In genomic region chr14:23120405-23121251, GRCh38 we compare ENCODE assay signal across 8 cellular contexts. TPM values are rescaled to one million over a fixed set of nuclear protein-coding genes. Genes with fewer than 3 reads are reported as not detected.
DNase-seq lines count a peak whose midpoint lies in the region; ATAC-seq and TF ChIP-seq lines count a peak whose summit lies in the region.

No MANE protein-coding gene starts in this region.

- intact Hi-C loops in left colon (cut with DNase I, micrococcal nuclease): loop anchor here (2.0 to 5.0 kb wide), 2 partner anchors 66 to 67 kb away; no protein-coding TSS in a partner anchor

- ATAC-seq in HG03520 (IDR thresholded peaks at IDR 0.05; ENCODE audit: unreplicated experiment): peak; percentile 62
- ATAC-seq in left colon: peak; percentile 78

- H3K4me3 ChIP-seq in AG10803 (ENCODE audit: low read length): no peak overlapping the region

- TF ChIP-seq CTCF in AG10803 (conservative IDR thresholded peaks at IDR 0.05; ENCODE audit: low read length): peak; percentile 100

- DNase-seq in AG10803 (ENCODE audit: low read depth) (peak; percentile 78), GM19238 (ENCODE audit: insufficient read length, low spot score) (peak; percentile 86), NCI-H526 treated with DMSO at 0.1 percent for 48 hours (lab: John Stamatoyannopoulos, UW) (peak; percentile 48), cerebellum (ENCODE audit: low spot score) (peak; percentile 93), left colon (peak; percentile 83 to 91)
- DNase-seq in activated CD4-positive, alpha-beta T cell treated with anti-CD3 and anti-CD28 coated beads for 48 hours: peak; percentile 88
- peak; percentile 61 for DNase-seq in stimulated activated CD4-positive, alpha-beta T cell treated with anti-CD3 and anti-CD28 coated beads, Interleukin-2, amount 100 ng/mL, for 4 hours (ENCODE audit: low read depth)

RNA-seq across cellular contexts. Expression of gene CEBPE, which starts 1.6 kb away (rescaled TPM):
- not detected for total RNA-seq in cerebellum
- not detected for total RNA-seq in left colon

RNA-seq across cellular contexts. Expression of gene CIROP, which starts 15.8 kb away (rescaled TPM):
- not detected for total RNA-seq in cerebellum
- not detected for total RNA-seq in left colon

RNA-seq across cellular contexts. Expression of gene C14orf119, which starts 25.3 kb away (rescaled TPM):
- total RNA-seq in cerebellum (16.2 TPM), left colon (10 to 100 TPM; 47.0 to 53.8 TPM)

RNA-seq across cellular contexts. Expression of gene ACIN1, which starts 25.7 kb away (rescaled TPM):
- 111 TPM for total RNA-seq in cerebellum
- 100 to 1,000 TPM; 110 to 119 TPM for total RNA-seq in left colon
